Comparison of ENCODE assay signal across 18 cellular contexts in genomic region chr3:186920301-186920700, GRCh38.
"Had no signal": no experiment of that assay in that cellular context is flagged by ENCODE, and none has a peak within 500 bp of the region (broad histone marks: within the 10 kb centered on the region; RNA-seq: fewer than 3 reads in every experiment).

No MANE protein-coding gene starts in this region.

- H3K27me3 Mint-ChIP-seq: memory B cell; natural killer cell treated with Interleukin-12 subunit alpha and Interleukin-12 subunit beta and Interleukin-15 and Interleukin-18, amount 100 ng/mL, for 72 hours had no signal

- H3K36me3 Mint-ChIP-seq: activated naive CD8-positive, alpha-beta T cell treated with anti-CD3 and anti-CD28 coated beads, Interleukin-2, amount 10 ng/mL, durations not matched to agents 7 days and 5 days; memory B cell had no signal

- H3K9me3 Mint-ChIP-seq: activated naive CD8-positive, alpha-beta T cell treated with anti-CD3 and anti-CD28 coated beads, Interleukin-2, amount 10 ng/mL, durations not matched to agents 7 days and 5 days; activated T-helper 2 cell treated with anti-CD3 and anti-CD28 coated beads, Interferon-gamma antibody, Interleukin-2, Interleukin-4, amounts not matched to agents 10 μg/mL and 5 μg/mL and 100 μg/mL, durations not matched to agents 14 hours and 24 hours and 36 hours; endodermal cell; memory B cell; natural killer cell treated with Interleukin-12 subunit alpha and Interleukin-12 subunit beta and Interleukin-15 and Interleukin-18, amount 100 ng/mL, for 72 hours had no signal

- H3K4me3 Mint-ChIP-seq: activated naive CD8-positive, alpha-beta T cell treated with anti-CD3 and anti-CD28 coated beads, Interleukin-2, amount 10 ng/mL, durations not matched to agents 7 days and 5 days; activated T-cell treated with anti-CD3 and anti-CD28 coated beads, Interleukin-2, amount 50 U/mL, for 4 hours; endodermal cell; memory B cell; natural killer cell treated with Interleukin-12 subunit alpha and Interleukin-12 subunit beta and Interleukin-15 and Interleukin-18, amount 100 ng/mL, for 72 hours had no signal

- H3K27ac Mint-ChIP-seq: activated naive CD8-positive, alpha-beta T cell treated with anti-CD3 and anti-CD28 coated beads, Interleukin-2, amount 10 ng/mL, durations not matched to agents 7 days and 5 days; activated T-helper 2 cell treated with anti-CD3 and anti-CD28 coated beads, Interferon-gamma antibody, Interleukin-2, Interleukin-4, amounts not matched to agents 10 μg/mL and 5 μg/mL and 100 μg/mL, durations not matched to agents 14 hours and 24 hours and 36 hours; endodermal cell; memory B cell had no signal

- ATAC-seq: activated T-cell treated with anti-CD3 and anti-CD28 coated beads, Interleukin-2, amount 50 U/mL, for 4 hours; left colon; natural killer cell treated with Interleukin-12 subunit alpha and Interleukin-12 subunit beta and Interleukin-15 and Interleukin-18, amount 100 ng/mL, for 72 hours had no signal

- DNase-seq: activated CD4-positive, alpha-beta T cell treated with anti-CD3 and anti-CD28 coated beads for 1 hour; activated naive CD4-positive, alpha-beta T cell; activated naive CD8-positive, alpha-beta T cell treated with anti-CD3 and anti-CD28 coated beads, Interleukin-2, amount 10 ng/mL, durations not matched to agents 7 days and 5 days; activated T-cell treated with anti-CD3 and anti-CD28 coated beads, Interleukin-2, amount 50 U/mL, for 4 hours; amygdala; cerebellar nuclear complex; cortex of kidney; endodermal cell; left colon; ovary; right cardiac atrium; stimulated activated CD4-positive, alpha-beta T cell treated with anti-CD3 and anti-CD28 coated beads, Interleukin-4, amount 100 ng/mL, for 24 hours; stimulated activated naive CD4-positive, alpha-beta T cell treated with Interleukin-2 at 50 U/mL for 16 hours; upper lobe of left lung; WERI-Rb-1 had no signal
